9 cellular contexts compared by ENCODE assay signal in the genomic region with DNA sequence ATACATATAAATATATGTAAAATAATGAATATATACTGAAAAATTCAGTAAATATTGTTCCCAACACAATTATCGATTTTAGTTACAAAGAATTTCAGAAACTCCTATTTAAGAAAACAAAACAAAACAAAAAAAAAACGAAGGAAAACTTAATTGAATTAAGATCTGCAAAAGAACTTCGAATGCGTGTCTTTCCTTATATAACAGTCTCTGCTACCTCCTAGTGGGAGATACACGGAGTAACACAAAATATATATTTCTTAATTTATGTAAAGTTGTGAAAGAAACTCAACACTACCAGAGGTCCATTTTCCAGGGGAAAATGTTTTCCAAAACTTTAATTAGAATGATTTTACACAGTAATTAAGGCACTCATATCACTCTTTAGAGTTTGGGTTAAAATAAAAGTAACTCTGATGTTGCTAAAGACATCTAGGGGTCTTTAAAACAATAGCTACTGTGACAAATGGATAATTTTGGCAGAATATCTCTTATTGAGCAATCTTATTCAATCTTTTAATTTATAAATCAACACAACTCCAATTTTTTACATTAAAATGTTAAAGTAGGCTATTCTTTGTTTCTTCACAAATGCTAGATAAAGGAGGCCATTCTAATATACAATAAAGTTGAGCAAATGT. TPM values are rescaled to one million over a fixed set of nuclear protein-coding genes. Genes with fewer than 3 reads are reported as not detected.
DNase-seq lines count a peak whose midpoint lies in the region; ATAC-seq and TF ChIP-seq lines count a peak whose summit lies in the region.
"Had no signal": no experiment of that assay in that cellular context is flagged by ENCODE, and none has a peak within 500 bp of the region (broad histone marks: within the 10 kb centered on the region; RNA-seq: fewer than 3 reads in every experiment).

No MANE protein-coding gene starts in this region.

- no peaks in the 10 kb centered on the region for H3K27me3 ChIP-seq in heart left ventricle
- no peaks in the 10 kb centered on the region for H3K27me3 ChIP-seq in uterus

- BruUV-seq in OCI-LY7 (replicated peaks; lab: Mats Ljungman, UMichigan): no TSS peak

- POLR2A ChIA-PET in OCI-LY7 (lab: Charles Lee): interaction anchor here (0.7 kb wide), 1 partner anchor 155 kb away, joined by 3 read pairs; no protein-coding TSS in a partner anchor

- H3K4me2 ChIP-seq in OCI-LY7 (ENCODE audit: low read length): no peak overlapping the region

- H3K9me2 ChIP-seq in OCI-LY7 (ENCODE audit: insufficient read depth, low read length): no peaks in the 10 kb centered on the region

- H3K27ac ChIP-seq in heart left ventricle (peak overlapping the region in 8 of 12 donors; percentile 18 to 74 (median 50)), OCI-LY7 (ENCODE audit: low read depth, low read length, poor library complexity, severe bottlenecking) (no peak overlapping the region), uterus (no peak overlapping the region)

- CTCF ChIA-PET in OCI-LY7 (lab: Charles Lee; ENCODE audit: unreplicated experiment): no interaction called here

- H3K36me3 ChIP-seq in heart left ventricle (peaks cover 0 to 87% (median 7%) of the 10 kb centered on the region in 9 donors), OCI-LY7 (ENCODE audit: insufficient read depth, low read length) (no peaks in the 10 kb centered on the region), uterus (no peaks in the 10 kb centered on the region)

- ATAC-seq in heart left ventricle: no peak
- ATAC-seq in Right ventricle myocardium superior (ENCODE audit: poor library complexity): no peak
- no peak for ATAC-seq in HG03097 (IDR thresholded peaks at IDR 0.05; ENCODE audit: low FRiP score, unreplicated experiment)
- ATAC-seq: effector memory CD8-positive, alpha-beta T cell had no signal

- WGBS in heart left ventricle, 4 donors: 29 to 41% (median 32%) methylated on average over 5 of the region's 5 CpGs

- H3K4me3 ChIP-seq in heart left ventricle: no peak overlapping the region
- no peak overlapping the region for H3K4me3 ChIP-seq in OCI-LY7 (ENCODE audit: low read depth, low read length, poor library complexity, severe bottlenecking)
- H3K4me3 ChIP-seq in fibroblast of mammary gland (ENCODE audit: control insufficient read depth, low read depth, low read length): no peak overlapping the region
- no peak overlapping the region for H3K4me3 ChIP-seq in uterus

- TF ChIP-seq POLR2A in heart left ventricle (IDR thresholded peaks at IDR 0.05) (no peak), uterus (IDR thresholded peaks at IDR 0.05) (no peak)

- TF ChIP-seq CTCF in heart left ventricle (IDR thresholded peaks at IDR 0.05): peak in 10 of 12 donors; percentile 13 to 58 (median 47)
- TF ChIP-seq CTCF in OCI-LY7 (conservative IDR thresholded peaks at IDR 0.05; ENCODE audit: low read length): peak; percentile 67
- peak; percentile 53 for TF ChIP-seq CTCF in fibroblast of mammary gland (conservative IDR thresholded peaks at IDR 0.05; ENCODE audit: control insufficient read depth, insufficient read depth, low read depth, low read length)
- TF ChIP-seq CTCF in uterus (IDR thresholded peaks at IDR 0.05): peak; percentile 12 to 43 (median 32)

- H4K20me1 ChIP-seq in OCI-LY7 (ENCODE audit: insufficient read depth, low read length): no peaks in the 10 kb centered on the region

- H2AFZ ChIP-seq in OCI-LY7 (ENCODE audit: low read length): no peak overlapping the region

- H3K9me3 ChIP-seq in heart left ventricle (peaks cover 0 to 4% (median 0%) of the 10 kb centered on the region in 12 donors), OCI-LY7 (ENCODE audit: low read length) (no peaks in the 10 kb centered on the region), uterus (no peaks in the 10 kb centered on the region)

- H3K79me2 ChIP-seq in OCI-LY7 (ENCODE audit: insufficient read depth, low read depth, low read length): no peaks in the 10 kb centered on the region

- intact Hi-C loops in heart left ventricle (cut with DNase I): loop anchor here in 3 of 10 donors (5.0 to 10.0 kb wide), 5 partner anchors 409 to 1443 kb away; no protein-coding TSS in a partner anchor
- intact Hi-C loops in Right ventricle myocardium superior (cut with DNase I): no loop called here
- intact Hi-C loops in OCI-LY7 (cut with micrococcal nuclease; ENCODE audit: unreplicated experiment): loop anchor here (5.0 kb wide), 1 partner anchor 642 kb away; no protein-coding TSS in a partner anchor
- intact Hi-C loops in uterus (cut with DNase I; ENCODE audit: low total_unique reads): no loop called here

- no peak for DNase-seq in heart left ventricle
- DNase-seq in Right ventricle myocardium superior: no peak
- peak; percentile 21 for DNase-seq in OCI-LY7 (ENCODE audit: low spot score)
- DNase-seq in fibroblast of mammary gland (ENCODE audit: low read depth): peak; percentile 60
- DNase-seq in uterus: no peak
- no peak for DNase-seq in amygdala (lab: John Stamatoyannopoulos, UW)
- DNase-seq in superior temporal gyrus (ENCODE audit: extremely low spot score): no peak
- DNase-seq: effector memory CD8-positive, alpha-beta T cell had no signal

- H3K4me1 ChIP-seq in heart left ventricle: peaks cover 0 to 22% (median 1%) of the 10 kb centered on the region in 12 donors
- H3K4me1 ChIP-seq in OCI-LY7 (ENCODE audit: insufficient read depth, low read length, poor library complexity, severe bottlenecking): no peaks in the 10 kb centered on the region
- H3K4me1 ChIP-seq in uterus: no peaks in the 10 kb centered on the region

RNA-seq across cellular contexts. Expression of a gene that starts 41.6 kb away (rescaled TPM):
- total RNA-seq in heart left ventricle: 100 to 1,000 TPM; 390 to 855 (median 591) TPM
- polyA plus RNA-seq in heart left ventricle: 100 to 1,000 TPM; 187 to 383 TPM
- 623 TPM for total RNA-seq in Right ventricle myocardium superior
- 0.21 TPM in 1 of 2 replicates, not detected in the other for total RNA-seq in OCI-LY7 (2014; rRNA removed; shearing (Covaris generic))
- 1.1 and 1.3 TPM in 2 replicates for total RNA-seq in OCI-LY7 (2022)
- 10 to 100 TPM in 1 of 4 donors, 1 to 10 TPM in 2, under 1 TPM in 1; 0.26 to 22.2 (median 1.6) TPM for total RNA-seq in uterus

Comparison
In these comparisons a context has a peak if more than half of its experiments do, and no peak if none do; other contexts are left out.
1. DNase-seq: peak in OCI-LY7 (single experiment) and fibroblast of mammary gland (single experiment); none in heart left ventricle (0 of 5), Right ventricle myocardium superior (single experiment), uterus (0 of 2), amygdala (0 of 56) and superior temporal gyrus (single experiment).
2. H3K27ac ChIP-seq: peak in heart left ventricle (8 of 12); none in OCI-LY7 (single experiment) and uterus (0 of 2).
3. RNA of a gene that starts 41.6 kb away (total RNA-seq): 623 TPM in Right ventricle myocardium superior (single experiment) and 390 to 855 TPM in heart left ventricle; 0.26 to 22.2 TPM in uterus and 0.21 to 1.3 TPM in OCI-LY7; every median in the first group is over 10 times any median in the second.
4. Peak in every context shown above with its lines, with median percentiles within 50 percentile points of each other: CTCF ChIP-seq.